Comparison of ENCODE assay signal across 8 cellular contexts in the genomic region with DNA sequence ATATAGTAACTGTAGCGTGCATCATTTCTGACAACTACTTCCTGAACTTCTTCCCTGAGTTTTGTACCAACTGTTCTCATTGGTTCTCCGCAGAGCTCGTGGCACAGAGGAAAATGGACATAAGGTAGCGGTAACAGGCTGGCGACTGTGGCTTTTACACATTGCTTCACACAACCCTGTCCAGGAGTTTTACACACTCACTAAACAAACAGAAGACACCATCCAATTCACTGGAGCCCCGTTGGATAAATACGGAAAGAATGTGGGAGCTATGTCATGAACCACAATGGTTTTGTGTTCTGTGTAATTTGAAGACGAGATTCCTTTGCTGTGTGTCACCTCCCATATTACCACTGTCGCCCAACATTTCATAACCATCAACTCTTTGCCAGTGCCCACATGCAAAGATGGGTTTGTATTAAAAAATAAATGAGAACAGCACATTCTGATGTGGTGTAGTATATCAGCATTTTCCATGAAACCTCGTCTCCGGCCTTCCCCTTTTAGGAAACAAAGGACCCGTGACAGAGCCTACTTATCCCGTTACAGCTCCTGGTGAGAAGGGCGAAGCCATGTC. TPM values are rescaled to one million over a fixed set of nuclear protein-coding genes. Genes with fewer than 3 reads are reported as not detected.
A peak's percentile ranks its signal among the peaks of the same experiment; 100 is the strongest.
DNase-seq lines count a peak whose midpoint lies in the region; ATAC-seq, FAIRE-seq and TF ChIP-seq lines count a peak whose summit lies in the region.

No MANE protein-coding gene starts in this region.

- H3K9me3 Mint-ChIP-seq in CD8-positive, alpha-beta memory T cell, result peaks cover 0 to 2% (median 0%) of the 10 kb centered on the region in 5 donors

- H3K27ac Mint-ChIP-seq in CD8-positive, alpha-beta memory T cell, result no peak overlapping the region

- no peak for TF ChIP-seq POLR2A in prostate gland (IDR thresholded peaks at IDR 0.05)

- POLR2A ChIA-PET in CD8-positive, alpha-beta memory T cell (lab: Charles Lee), result no interaction called here

- DNase-seq in GM03348 (ENCODE audit: low spot score) (peak; percentile 89), RCC 7860 (ENCODE audit: low spot score) (peak; percentile 100), prostate gland (ENCODE audit: low spot score) (peak; percentile 70), NCI-H146 treated with DMSO at 0.1 percent for 48 hours (lab: John Stamatoyannopoulos, UW; ENCODE audit: unreplicated experiment) (no peak)
- DNase-seq in stimulated activated CD4-positive, alpha-beta T cell treated with anti-CD3 and anti-CD28 coated beads, Interleukin-4, amount 100 ng/mL, for 24 hours, result no peak
- DNase-seq in CD8-positive, alpha-beta memory T cell, result no peak
- DNase-seq in activated CD4-positive, alpha-beta T cell treated with anti-CD3 and anti-CD28 coated beads, Interleukin-2, amount 50 U/mL, for 4 hours, result no peak

- intact Hi-C loops in prostate gland (cut with DNase I), result no loop called here

- H3K4me3 ChIP-seq in prostate gland, result no peak overlapping the region
- H3K4me3 ChIP-seq in CD8-positive, alpha-beta memory T cell (ENCODE audit: low read length), result no peak overlapping the region

- FAIRE-seq in RCC 7860 (lab: Jason Lieb, UNC), result peak; percentile 100

- peak overlapping the region; percentile 48 to 66 for H3K27ac ChIP-seq in prostate gland
- H3K27ac ChIP-seq in CD8-positive, alpha-beta memory T cell (ENCODE audit: low read depth, low read length), result no peak overlapping the region

- H3K27me3 ChIP-seq in prostate gland (replicated peaks; ENCODE audit: insufficient read depth), result no peaks in the 10 kb centered on the region
- no peaks in the 10 kb centered on the region for H3K27me3 ChIP-seq in CD8-positive, alpha-beta memory T cell (ENCODE audit: insufficient read depth, low read length, poor library complexity, severe bottlenecking)

- no peaks in the 10 kb centered on the region for H3K9me3 ChIP-seq in prostate gland
- no peaks in the 10 kb centered on the region for H3K9me3 ChIP-seq in CD8-positive, alpha-beta memory T cell (ENCODE audit: low read length)

- no peaks in the 10 kb centered on the region for H3K4me1 Mint-ChIP-seq in CD8-positive, alpha-beta memory T cell

- no peak overlapping the region for H3K4me3 Mint-ChIP-seq in CD8-positive, alpha-beta memory T cell

- no peak for TF ChIP-seq CTCF in prostate gland (IDR thresholded peaks at IDR 0.05)

- WGBS in prostate gland, result 38% methylated on average over 14 of the region's 14 CpGs

- H3K27me3 Mint-ChIP-seq in CD8-positive, alpha-beta memory T cell, result peaks cover 0 to 6% of the 10 kb centered on the region in 2 donors

- ATAC-seq in esophagus mucosa, result peak; percentile 84

- H3K36me3 ChIP-seq in prostate gland, result no peaks in the 10 kb centered on the region
- H3K36me3 ChIP-seq in CD8-positive, alpha-beta memory T cell (ENCODE audit: insufficient read depth, low read length), result no peaks in the 10 kb centered on the region

- no peaks in the 10 kb centered on the region for H3K36me3 Mint-ChIP-seq in CD8-positive, alpha-beta memory T cell

- CTCF ChIA-PET in CD8-positive, alpha-beta memory T cell (lab: Charles Lee), result no interaction called here

- no peaks in the 10 kb centered on the region for H3K4me1 ChIP-seq in prostate gland (replicated peaks)
- no peaks in the 10 kb centered on the region for H3K4me1 ChIP-seq in CD8-positive, alpha-beta memory T cell (ENCODE audit: insufficient read depth, low read length)

RNA-seq across cellular contexts. Expression of a gene that starts 47.3 kb away (rescaled TPM):
- total RNA-seq in esophagus mucosa (41.0 TPM), prostate gland (10 to 100 TPM; 36.4 to 93.6 TPM)
- under 1 TPM; 0.53 TPM for total RNA-seq in CD8-positive, alpha-beta memory T cell
- not detected for polyA plus RNA-seq in CD8-positive, alpha-beta memory T cell

Comparison
In these comparisons a context has a peak if more than half of its experiments do, and no peak if none do; other contexts are left out.
1. DNase-seq: peak in GM03348 (single experiment), RCC 7860 (single experiment) and prostate gland (single experiment); none in stimulated activated CD4-positive, alpha-beta T cell treated with anti-CD3 and anti-CD28 coated beads, Interleukin-4, amount 100 ng/mL, for 24 hours (single experiment), CD8-positive, alpha-beta memory T cell (0 of 5), NCI-H146 treated with DMSO at 0.1 percent for 48 hours (single experiment) and activated CD4-positive, alpha-beta T cell treated with anti-CD3 and anti-CD28 coated beads, Interleukin-2, amount 50 U/mL, for 4 hours (0 of 2).
2. RNA of a gene that starts 47.3 kb away (total RNA-seq): 36.4 to 93.6 TPM in prostate gland and 41.0 TPM in esophagus mucosa (single experiment); 0.53 TPM in CD8-positive, alpha-beta memory T cell; every median in the first group is over 10 times any median in the second.